In the genomic region with DNA sequence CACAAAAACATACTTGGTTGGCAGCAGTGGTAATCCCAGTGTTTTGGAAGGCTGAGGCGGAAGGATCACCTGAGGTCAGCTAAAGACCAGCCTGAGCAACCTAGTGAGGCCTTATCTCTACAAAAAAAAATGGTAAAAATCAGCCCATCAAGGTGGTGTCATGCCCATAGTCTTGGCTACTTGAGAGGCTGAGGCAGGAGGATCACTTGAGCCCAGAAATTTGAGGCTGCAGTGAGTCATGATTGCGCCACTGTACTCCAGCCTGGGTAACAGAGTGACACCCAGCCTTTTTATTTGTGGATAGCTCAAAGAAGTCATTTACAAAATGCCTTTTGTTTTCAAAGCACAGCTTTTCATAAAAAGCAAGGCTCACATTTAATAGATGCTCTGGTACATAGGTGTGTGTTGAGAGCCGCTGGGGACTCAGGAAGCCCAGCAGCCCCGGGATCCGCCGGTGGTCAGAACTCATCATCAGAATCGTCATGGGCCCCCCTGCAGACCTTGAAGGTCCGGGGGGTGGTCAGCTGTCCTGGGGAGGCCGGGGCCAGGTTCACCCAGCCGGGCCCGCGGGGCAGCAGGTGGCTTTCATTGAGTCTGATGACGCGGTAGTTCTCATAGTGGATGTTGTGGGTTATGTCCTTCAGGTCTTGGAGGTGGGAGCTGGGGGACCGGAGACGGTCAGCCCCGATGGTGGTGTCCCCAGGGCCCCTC, we compare ENCODE assay signal across 1 cellular context.
TF ChIP-seq lines count a peak whose summit lies in the region.

No MANE protein-coding gene starts in this region.

TF ChIP-seq in HepG2, 621 proteins besides CTCF, POLR2A, EP300 and RAD21:
- TF ChIP-seq CEBPB (IDR thresholded peaks at IDR 0.05; ENCODE audit: borderline replicate concordance, low read depth, low read length) (0 out of 2 replicates have a peak, but pooled peaks have one; percentile 10), JUND (CRISPR knock-in tag; IDR thresholded peaks at IDR 0.05) (no peak), SMYD3 (CRISPR knock-in tag; IDR thresholded peaks at IDR 0.05) (no peak), BRF2 (CRISPR knock-in tag; IDR thresholded peaks at IDR 0.05) (no peak), ZNF768 (CRISPR knock-in tag; IDR thresholded peaks at IDR 0.05) (no peak), KLF16 (CRISPR knock-in tag; IDR thresholded peaks at IDR 0.05) (no peak), MAFG (CRISPR knock-in tag; IDR thresholded peaks at IDR 0.05) (no peak), HMGA1 (CRISPR knock-in tag; conservative IDR thresholded peaks at IDR 0.05) (no peak), ZNF746 (CRISPR knock-in tag; IDR thresholded peaks at IDR 0.05) (no peak), SMARCE1 (IDR thresholded peaks at IDR 0.05; ENCODE audit: borderline replicate concordance) (no peak), ZNF3 (CRISPR knock-in tag; IDR thresholded peaks at IDR 0.05) (no peak), CREM (IDR thresholded peaks at IDR 0.05) (no peak), CREM (CRISPR knock-in tag; IDR thresholded peaks at IDR 0.05) (no peak), NKX3-1 (CRISPR knock-in tag; IDR thresholded peaks at IDR 0.05) (no peak), RXRA (CRISPR knock-in tag; IDR thresholded peaks at IDR 0.05) (no peak), HOMEZ (CRISPR knock-in tag; IDR thresholded peaks at IDR 0.05; ENCODE audit: low read depth) (no peak), FOSL2 (CRISPR knock-in tag; IDR thresholded peaks at IDR 0.05) (peak; percentile 55), ARID4A (CRISPR knock-in tag; IDR thresholded peaks at IDR 0.05; ENCODE audit: borderline replicate concordance) (no peak)
- TF ChIP-seq, protein P1, sequence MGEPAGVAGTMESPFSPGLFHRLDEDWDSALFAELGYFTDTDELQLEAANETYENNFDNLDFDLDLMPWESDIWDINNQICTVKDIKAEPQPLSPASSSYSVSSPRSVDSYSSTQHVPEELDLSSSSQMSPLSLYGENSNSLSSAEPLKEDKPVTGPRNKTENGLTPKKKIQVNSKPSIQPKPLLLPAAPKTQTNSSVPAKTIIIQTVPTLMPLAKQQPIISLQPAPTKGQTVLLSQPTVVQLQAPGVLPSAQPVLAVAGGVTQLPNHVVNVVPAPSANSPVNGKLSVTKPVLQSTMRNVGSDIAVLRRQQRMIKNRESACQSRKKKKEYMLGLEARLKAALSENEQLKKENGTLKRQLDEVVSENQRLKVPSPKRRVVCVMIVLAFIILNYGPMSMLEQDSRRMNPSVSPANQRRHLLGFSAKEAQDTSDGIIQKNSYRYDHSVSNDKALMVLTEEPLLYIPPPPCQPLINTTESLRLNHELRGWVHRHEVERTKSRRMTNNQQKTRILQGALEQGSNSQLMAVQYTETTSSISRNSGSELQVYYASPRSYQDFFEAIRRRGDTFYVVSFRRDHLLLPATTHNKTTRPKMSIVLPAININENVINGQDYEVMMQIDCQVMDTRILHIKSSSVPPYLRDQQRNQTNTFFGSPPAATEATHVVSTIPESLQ (CRISPR knock-in tag; conservative IDR thresholded peaks at IDR 0.05) = no peak
- TF ChIP-seq, protein P2, sequence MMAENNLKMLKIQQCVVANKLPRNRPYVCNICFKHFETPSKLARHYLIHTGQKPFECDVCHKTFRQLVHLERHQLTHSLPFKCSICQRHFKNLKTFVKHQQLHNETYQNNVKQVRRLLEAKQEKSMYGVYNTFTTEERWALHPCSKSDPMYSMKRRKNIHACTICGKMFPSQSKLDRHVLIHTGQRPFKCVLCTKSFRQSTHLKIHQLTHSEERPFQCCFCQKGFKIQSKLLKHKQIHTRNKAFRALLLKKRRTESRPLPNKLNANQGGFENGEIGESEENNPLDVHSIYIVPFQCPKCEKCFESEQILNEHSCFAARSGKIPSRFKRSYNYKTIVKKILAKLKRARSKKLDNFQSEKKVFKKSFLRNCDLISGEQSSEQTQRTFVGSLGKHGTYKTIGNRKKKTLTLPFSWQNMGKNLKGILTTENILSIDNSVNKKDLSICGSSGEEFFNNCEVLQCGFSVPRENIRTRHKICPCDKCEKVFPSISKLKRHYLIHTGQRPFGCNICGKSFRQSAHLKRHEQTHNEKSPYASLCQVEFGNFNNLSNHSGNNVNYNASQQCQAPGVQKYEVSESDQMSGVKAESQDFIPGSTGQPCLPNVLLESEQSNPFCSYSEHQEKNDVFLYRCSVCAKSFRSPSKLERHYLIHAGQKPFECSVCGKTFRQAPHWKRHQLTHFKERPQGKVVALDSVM (CRISPR knock-in tag; IDR thresholded peaks at IDR 0.05) = peak; percentile 90
- TF ChIP-seq, protein P3, sequence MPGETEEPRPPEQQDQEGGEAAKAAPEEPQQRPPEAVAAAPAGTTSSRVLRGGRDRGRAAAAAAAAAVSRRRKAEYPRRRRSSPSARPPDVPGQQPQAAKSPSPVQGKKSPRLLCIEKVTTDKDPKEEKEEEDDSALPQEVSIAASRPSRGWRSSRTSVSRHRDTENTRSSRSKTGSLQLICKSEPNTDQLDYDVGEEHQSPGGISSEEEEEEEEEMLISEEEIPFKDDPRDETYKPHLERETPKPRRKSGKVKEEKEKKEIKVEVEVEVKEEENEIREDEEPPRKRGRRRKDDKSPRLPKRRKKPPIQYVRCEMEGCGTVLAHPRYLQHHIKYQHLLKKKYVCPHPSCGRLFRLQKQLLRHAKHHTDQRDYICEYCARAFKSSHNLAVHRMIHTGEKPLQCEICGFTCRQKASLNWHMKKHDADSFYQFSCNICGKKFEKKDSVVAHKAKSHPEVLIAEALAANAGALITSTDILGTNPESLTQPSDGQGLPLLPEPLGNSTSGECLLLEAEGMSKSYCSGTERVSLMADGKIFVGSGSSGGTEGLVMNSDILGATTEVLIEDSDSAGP (CRISPR knock-in tag; IDR thresholded peaks at IDR 0.05; ENCODE audit: borderline replicate concordance) = no peak
